In genomic region chr13:67128148-67128547, GRCh38 we compare ENCODE assay signal across 10 cellular contexts.
A peak's percentile ranks its signal among the peaks of the same experiment; 100 is the strongest.
DNase-seq lines count a peak whose midpoint lies in the region; ATAC-seq, FAIRE-seq and TF ChIP-seq lines count a peak whose summit lies in the region.
"Had no signal": no experiment of that assay in that cellular context is flagged by ENCODE, and none has a peak within 500 bp of the region (broad histone marks: within the 10 kb centered on the region; RNA-seq: fewer than 3 reads in every experiment).

No MANE protein-coding gene starts in this region.

- TF ChIP-seq CTCF in K562 (IDR thresholded peaks at IDR 0.05 in 2 of 3, conservative IDR thresholded peaks at IDR 0.05 in 1 of 3; ENCODE audit: insufficient read depth in 2 of 3, low read depth in 1 of 3, low read length in 3 of 3) (no peak), neural cell (IDR thresholded peaks at IDR 0.05; ENCODE audit: poor library complexity, severe bottlenecking) (no peak)

- WGBS in K562 (ENCODE audit: insufficient coverage, low coverage, missing lambda C conversion rate), result 20% methylated on average over 3 of the region's 3 CpGs

- in situ Hi-C loops in K562 (cut with MboI), result no loop called here

- peaks cover 0 to 8% of the 10 kb centered on the region in 2 experiments; a peak in 2 of 5 replicates for H3K4me1 ChIP-seq in K562 (replicated peaks in 1 of 2; ENCODE audit: control insufficient read depth in 2 of 2, insufficient read depth in 2 of 2, low read length in 2 of 2)

- intact Hi-C loops in K562 (cut with micrococcal nuclease), result no loop called here

- no peak overlapping the region for H3K27ac ChIP-seq in K562 (ENCODE audit: extremely low read depth, low read depth, low read length)
- H3K27ac ChIP-seq in neural cell (ENCODE audit: low read length), result no peak overlapping the region

- TF ChIP-seq POLR2A in K562 (conservative IDR thresholded peaks at IDR 0.05), result no peak

- CTCF ChIA-PET in HEK293T (lab: Yijun Ruan, JAX), result no interaction called here
- CTCF ChIA-PET in K562 (lab: Yijun Ruan, JAX; ENCODE audit: low intra/inter-chr PET ratio), result no interaction called here

- H2AFZ ChIP-seq in K562 (ENCODE audit: low read depth, low read length), result peak overlapping the region; percentile 40; the same call in 1 of the 2 replicates
- H2AFZ ChIP-seq in neural cell (ENCODE audit: low read depth, low read length), result no peak overlapping the region

- H3K27me3 ChIP-seq in K562 (ENCODE audit: control insufficient read depth in 2 of 2, insufficient read depth in 2 of 2, low read length in 2 of 2) (no peaks in the 10 kb centered on the region), neural cell (ENCODE audit: insufficient read depth, low read depth, low read length) (no peaks in the 10 kb centered on the region)

- POLR2A ChIA-PET in HEK293T (lab: Yijun Ruan, JAX) (no interaction called here), K562 (lab: Yijun Ruan, JAX) (no interaction called here)

- no peak overlapping the region for H3K9ac ChIP-seq in K562 (ENCODE audit: insufficient read depth in 1 of 2, low read depth in 2 of 2, low read length in 2 of 2)
- H3K9ac ChIP-seq in neural cell (ENCODE audit: low read length), result no peak overlapping the region

- TF ChIP-seq RAD21 in K562 (CRISPR knock-in tag; conservative IDR thresholded peaks at IDR 0.05 in 1 of 2, IDR thresholded peaks at IDR 0.05 in 1 of 2) (no peak), neural cell (conservative IDR thresholded peaks at IDR 0.05) (no peak)

- H4K20me1 ChIP-seq in K562 (replicated peaks; ENCODE audit: control insufficient read depth, insufficient read depth, low read length), result no peaks in the 10 kb centered on the region
- H4K20me1 ChIP-seq in neural cell (ENCODE audit: insufficient read depth), result no peaks in the 10 kb centered on the region

- no peaks in the 10 kb centered on the region for H3K9me2 ChIP-seq in neural cell (ENCODE audit: insufficient read depth, low read length)

- H3K36me3 ChIP-seq in K562 (ENCODE audit: control insufficient read depth, insufficient read depth, low read length) (no peaks in the 10 kb centered on the region), neural cell (ENCODE audit: insufficient read depth, low read length) (no peaks in the 10 kb centered on the region)

- no TSS peak for BruUV-seq in K562 (replicated peaks; lab: Mats Ljungman, UMichigan)

- H3K9me3 ChIP-seq in K562 (replicated peaks; ENCODE audit: control insufficient read depth, insufficient read depth, low read depth, low read length) (no peaks in the 10 kb centered on the region), neural cell (ENCODE audit: low read length) (no peaks in the 10 kb centered on the region)

- H3K4me3 ChIP-seq in K562, result no peak overlapping the region
- H3K4me3 ChIP-seq in neural cell (ENCODE audit: low read length), result no peak overlapping the region

- peaks cover 4% of the 10 kb centered on the region for H3F3A ChIP-seq in neural cell (ENCODE audit: insufficient read depth, low read length, poor library complexity, severe bottlenecking)

- no peak for FAIRE-seq in K562 (lab: Jason Lieb, UNC)

- H3K79me2 ChIP-seq in K562 (ENCODE audit: control insufficient read depth, insufficient read depth, low read length) (no peaks in the 10 kb centered on the region), neural cell (replicated peaks; ENCODE audit: insufficient read depth, low read length) (no peaks in the 10 kb centered on the region)

- no peak for ATAC-seq in K562

- no peak for TF ChIP-seq EP300 in K562 (IDR thresholded peaks at IDR 0.05; ENCODE audit: low read length)
- TF ChIP-seq EP300 in neural cell (conservative IDR thresholded peaks at IDR 0.05; ENCODE audit: poor library complexity, severe bottlenecking), result peak; percentile 95

- DNase-seq in HEK293T (ENCODE audit: extremely low spot score) (no peak), K562 (ENCODE audit: extremely low read depth in 1 of 4, low spot score in 3 of 4) (no peak), middle frontal gyrus (ENCODE audit: extremely low spot score, low spot score) (no peak), COLO829 (ENCODE audit: low spot score) (no peak), cerebellar cortex (ENCODE audit: low spot score) (no peak)
- DNase-seq: CD8-positive, alpha-beta memory T cell; DMS53; GF-D8; H7 had no signal

- H3K9me1 ChIP-seq in K562 (ENCODE audit: control insufficient read depth, insufficient read depth, low read length), result no peaks in the 10 kb centered on the region

- H3K4me2 ChIP-seq in K562 (ENCODE audit: insufficient read depth, low read length) (peak overlapping the region; percentile 37; the same call in 1 of the 2 replicates), neural cell (ENCODE audit: low read length) (no peak overlapping the region)

TF ChIP-seq in HEK293T, 16 proteins besides CTCF, POLR2A, EP300 and RAD21:
- TF ChIP-seq ELF4 (IDR thresholded peaks at IDR 0.05), result no peak
- no peak for TF ChIP-seq SUZ12 (IDR thresholded peaks at IDR 0.05)
- TF ChIP-seq PKNOX1 (IDR thresholded peaks at IDR 0.05), result peak; percentile 93

TF ChIP-seq in K562, 482 proteins besides CTCF, POLR2A, EP300 and RAD21 (continues in another document):
- TF ChIP-seq YBX1 (IDR thresholded peaks at IDR 0.05) (no peak), MXD1 (CRISPR knock-in tag; IDR thresholded peaks at IDR 0.05; ENCODE audit: borderline replicate concordance, poor library complexity, severe bottlenecking) (no peak), ZNF766 (CRISPR knock-in tag; conservative IDR thresholded peaks at IDR 0.05) (no peak), ZMIZ1 (IDR thresholded peaks at IDR 0.05; ENCODE audit: low read depth in 2 of 2, low read length in 2 of 2) (no peak), BCOR (IDR thresholded peaks at IDR 0.05) (no peak)

TF ChIP-seq in neural cell, 6 proteins besides CTCF, POLR2A, EP300 and RAD21:
- peak; percentile 43 for TF ChIP-seq POLR2AphosphoS5 (IDR thresholded peaks at IDR 0.05)
- no peak for TF ChIP-seq REST (IDR thresholded peaks at IDR 0.05; ENCODE audit: borderline replicate concordance)
- TF ChIP-seq TAF1 (IDR thresholded peaks at IDR 0.05; ENCODE audit: low read depth), result no peak
- no peak for TF ChIP-seq SMC3 (conservative IDR thresholded peaks at IDR 0.05; ENCODE audit: poor library complexity)
- TF ChIP-seq MXI1 (conservative IDR thresholded peaks at IDR 0.05; ENCODE audit: poor library complexity, severe bottlenecking), result no peak
- no peak for TF ChIP-seq EZH2 (IDR thresholded peaks at IDR 0.05; ENCODE audit: borderline replicate concordance, insufficient read depth, low read length, poor library complexity, severe bottlenecking)
